Comparison of ENCODE assay signal across 12 cellular contexts in the genomic region with DNA sequence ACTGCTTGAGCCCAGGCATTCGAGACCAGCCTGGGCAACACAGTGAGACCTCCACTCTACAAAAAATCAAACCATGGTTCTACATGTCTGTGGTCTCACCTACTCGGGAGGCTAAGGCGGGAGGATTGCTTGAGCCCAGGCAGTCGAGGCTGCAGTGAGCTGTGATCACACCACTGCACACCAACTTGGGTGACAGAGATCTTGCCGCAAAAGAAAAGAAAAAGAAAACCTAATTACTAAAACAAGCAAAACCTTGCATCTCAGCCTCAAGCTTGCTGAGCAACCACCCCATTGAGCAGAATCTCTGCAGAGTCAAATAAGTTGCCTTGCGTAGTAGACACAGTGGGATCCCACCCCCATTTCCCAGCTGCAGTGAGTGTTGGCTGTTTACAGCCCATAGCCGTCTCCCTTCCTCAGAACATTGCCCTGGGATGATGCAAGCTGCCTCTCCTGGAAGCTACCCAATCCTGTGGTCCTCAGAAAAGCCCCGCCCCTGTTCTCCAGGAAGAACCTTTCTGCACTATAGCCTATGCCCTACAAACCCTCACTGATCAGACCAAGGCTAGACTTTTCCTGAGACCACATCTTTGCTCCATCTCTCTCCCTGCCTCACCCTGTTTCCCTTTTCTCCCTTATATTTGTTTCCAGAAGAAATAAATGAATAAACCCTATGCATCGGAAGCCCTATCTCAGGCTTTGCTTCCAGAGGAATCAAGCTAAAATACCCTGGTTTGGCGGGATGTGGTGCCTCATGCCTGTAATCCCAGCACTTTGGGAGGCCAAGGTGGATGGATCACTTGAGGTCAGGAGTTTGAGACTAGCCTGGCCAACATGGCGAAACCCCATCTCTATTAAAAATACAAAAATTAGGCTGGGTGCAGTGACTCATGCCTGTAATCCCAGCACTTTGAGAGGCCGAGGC. TPM values are rescaled to one million over a fixed set of nuclear protein-coding genes. Genes with fewer than 3 reads are reported as not detected.
DNase-seq lines count a peak whose midpoint lies in the region; ATAC-seq, FAIRE-seq and TF ChIP-seq lines count a peak whose summit lies in the region.
"Had no signal": no experiment of that assay in that cellular context is flagged by ENCODE, and none has a peak within 500 bp of the region (broad histone marks: within the 10 kb centered on the region; RNA-seq: fewer than 3 reads in every experiment).

No MANE protein-coding gene starts in this region.

- H3K36me3 ChIP-seq in H1 (ENCODE audit: control insufficient read depth in 2 of 4, insufficient read depth in 4 of 4, low read length in 3 of 4) (no peaks in the 10 kb centered on the region), trophoblast cell (ENCODE audit: control insufficient read depth in 1 of 2, insufficient read depth in 2 of 2, low read length in 2 of 2) (no peaks in the 10 kb centered on the region)
- H3K36me3 ChIP-seq in effector memory CD4-positive, alpha-beta T cell (ENCODE audit: control insufficient read depth, insufficient read depth, low read length): no peaks in the 10 kb centered on the region
- H3K36me3 ChIP-seq: gastrocnemius medialis had no signal

- H2AK5ac ChIP-seq in H1 (ENCODE audit: low read depth, low read length) (no peak overlapping the region), trophoblast cell (ENCODE audit: low read length) (no peak overlapping the region)

- peak overlapping the region; percentile 79 for H4K5ac ChIP-seq in H1 (ENCODE audit: insufficient read length, low read depth, low read length)

- no peak overlapping the region for H2BK120ac ChIP-seq in H1 (replicated peaks; ENCODE audit: low read depth, low read length)
- no peak overlapping the region for H2BK120ac ChIP-seq in trophoblast cell (ENCODE audit: insufficient read depth, low read length, poor library complexity)

- H4K8ac ChIP-seq in H1 (ENCODE audit: extremely low read depth, insufficient read depth, low read length): no peak overlapping the region; the same call in none of the 2 replicates
- no peak overlapping the region for H4K8ac ChIP-seq in trophoblast cell (ENCODE audit: low read depth, low read length)

- no peak for ATAC-seq in GM21717 (IDR thresholded peaks at IDR 0.05; ENCODE audit: unreplicated experiment)
- ATAC-seq: gastrocnemius medialis had no signal

- H3K27me3 ChIP-seq in H1 (replicated peaks in 1 of 4; ENCODE audit: control insufficient read depth in 3 of 4, extremely low read depth in 1 of 4, insufficient read depth in 3 of 4, low read length in 3 of 4) (no peaks in the 10 kb centered on the region), trophoblast cell (ENCODE audit: insufficient read depth, low read length) (no peaks in the 10 kb centered on the region)
- H3K27me3 ChIP-seq in effector memory CD4-positive, alpha-beta T cell (replicated peaks; ENCODE audit: control insufficient read depth, insufficient read depth, low read length, poor library complexity, severe bottlenecking): no peaks in the 10 kb centered on the region
- H3K27me3 ChIP-seq: gastrocnemius medialis had no signal

- H3K18ac ChIP-seq in H1 (ENCODE audit: extremely low read depth, low read length): 0 out of 2 replicates have a peak overlapping the region, but pooled peaks have one; percentile 60
- H3K18ac ChIP-seq in trophoblast cell (ENCODE audit: low read length): no peak overlapping the region

- no peak overlapping the region for H3K4me3 ChIP-seq in H1 (ENCODE audit: extremely low read depth in 1 of 4, insufficient read depth in 2 of 4, low read depth in 3 of 4, low read length in 4 of 4)
- no peak overlapping the region for H3K4me3 ChIP-seq in trophoblast cell (ENCODE audit: low read depth, low read length)
- H3K4me3 ChIP-seq in effector memory CD4-positive, alpha-beta T cell (ENCODE audit: insufficient read depth, low read depth, low read length, poor library complexity, severe bottlenecking): no peak overlapping the region
- H3K4me3 ChIP-seq: gastrocnemius medialis had no signal

- H3K9ac ChIP-seq in H1 (replicated peaks in 1 of 4; ENCODE audit: extremely low read depth in 1 of 4, low read depth in 3 of 4, low read length in 3 of 4) (no peak overlapping the region; a peak in 1 of 7 replicates), trophoblast cell (ENCODE audit: low read length) (no peak overlapping the region)

- no peak overlapping the region for H2BK15ac ChIP-seq in H1 (ENCODE audit: low read length)

- DNase-seq in DMS153 (lab: John Stamatoyannopoulos, UW) (peak; percentile 19), DMS153 treated with DMSO at 0.1 percent for 48 hours (lab: John Stamatoyannopoulos, UW; ENCODE audit: unreplicated experiment) (no peak), NCI-H69 (lab: John Stamatoyannopoulos, UW) (peak; percentile 34), H1 (ENCODE audit: low read depth in 1 of 2, low spot score in 2 of 2) (peak in 1 of 2 experiments; percentile 59), trophoblast cell (peak; percentile 27 to 44), SW 1271 (lab: John Stamatoyannopoulos, UW) (no peak)
- no peak for DNase-seq in effector memory CD4-positive, alpha-beta T cell
- DNase-seq: gastrocnemius medialis had no signal

- TF ChIP-seq EP300 in H1 (IDR thresholded peaks at IDR 0.05; ENCODE audit: borderline replicate concordance in 1 of 2, low read depth in 2 of 2, low read length in 2 of 2): no peak

- H3K4me1 ChIP-seq in H1 (replicated peaks in 1 of 4; ENCODE audit: control insufficient read depth in 3 of 4, insufficient read depth in 4 of 4, low read length in 3 of 4): peaks cover 0 to 2% (median 0%) of the 10 kb centered on the region in 4 experiments; a peak in 5 of 7 replicates
- no peaks in the 10 kb centered on the region for H3K4me1 ChIP-seq in trophoblast cell (ENCODE audit: control insufficient read depth in 1 of 2, insufficient read depth in 2 of 2, low read length in 2 of 2)
- peaks cover 3% of the 10 kb centered on the region for H3K4me1 ChIP-seq in effector memory CD4-positive, alpha-beta T cell (ENCODE audit: control insufficient read depth, insufficient read depth, low read length, poor library complexity, severe bottlenecking)
- H3K4me1 ChIP-seq: gastrocnemius medialis had no signal

- WGBS in H1 (ENCODE audit: extremely low coverage in 1 of 2, insufficient coverage in 1 of 2, insufficient read length in 1 of 2, insufficient replicate concordance in 2 of 2, low coverage in 1 of 2, low lambda C conversion rate in 2 of 2, missing lambda C conversion rate in 1 of 2), 2 experiments: 86% methylated on average over 12 of the region's 12 CpGs; no CpG with 5 or more reads in 1 of the 2 experiments
- WGBS in trophoblast cell (ENCODE audit: extremely low coverage, insufficient coverage, insufficient read length): no CpG with 5 or more reads among the region's 12 CpGs

- POLR2A ChIA-PET in H1 (lab: Charles Lee; ENCODE audit: partially characterized antibody): interaction anchor here (0.8 to 2.0 kb wide), 7 partner anchors 14 to 113 kb away, joined by 3 to 8 read pairs (median 4); a partner anchor contains a TSS

- no peaks in the 10 kb centered on the region for H3K79me1 ChIP-seq in H1 (ENCODE audit: low read depth, low read length)
- H3K79me1 ChIP-seq in trophoblast cell (ENCODE audit: low read length): no peaks in the 10 kb centered on the region

- H3K4ac ChIP-seq in H1 (replicated peaks; ENCODE audit: insufficient read length, low read depth, low read length) (no peak overlapping the region), trophoblast cell (ENCODE audit: low read depth, low read length) (no peak overlapping the region)

- no peak for TF ChIP-seq POLR2A in H1 (IDR thresholded peaks at IDR 0.05; ENCODE audit: control extremely low read depth in 1 of 2, low read depth in 2 of 2, low read length in 2 of 2)

- no peak for TF ChIP-seq CTCF in H1 (IDR thresholded peaks at IDR 0.05; ENCODE audit: control extremely low read depth in 1 of 3, insufficient read depth in 1 of 3, low read depth in 1 of 3, low read length in 3 of 3)

- H3K14ac ChIP-seq in H1 (ENCODE audit: insufficient read length) (no peak overlapping the region), trophoblast cell (ENCODE audit: low read length) (no peak overlapping the region)

- CTCF ChIA-PET in H1 (lab: Charles Lee; ENCODE audit: partially characterized antibody): interaction anchor here (0.5 to 1.9 kb wide), 7 partner anchors 12 to 392 kb away, joined by 3 to 9 read pairs (median 3); a partner anchor contains a TSS

- FAIRE-seq in H1 (lab: Jason Lieb, UNC): no peak

- H3K4me2 ChIP-seq in H1 (ENCODE audit: insufficient read depth in 1 of 2, low read depth in 2 of 2, low read length in 2 of 2) (peak overlapping the region in 1 of 2 experiments; percentile 2; a peak in 1 of 4 replicates), trophoblast cell (ENCODE audit: low read length) (no peak overlapping the region)

- no peaks in the 10 kb centered on the region for H3K9me3 ChIP-seq in H1 (ENCODE audit: insufficient read depth in 2 of 2, low read depth in 1 of 2, low read length in 1 of 2)
- H3K9me3 ChIP-seq in trophoblast cell (ENCODE audit: insufficient read depth, low read depth, low read length): no peaks in the 10 kb centered on the region
- H3K9me3 ChIP-seq in effector memory CD4-positive, alpha-beta T cell (ENCODE audit: control insufficient read depth, low read length): no peaks in the 10 kb centered on the region
- H3K9me3 ChIP-seq: gastrocnemius medialis had no signal

- H2BK5ac ChIP-seq in H1 (ENCODE audit: low read depth, low read length) (peak overlapping the region; percentile 8; the same call in 1 of the 2 replicates), trophoblast cell (ENCODE audit: low read depth, low read length, poor library complexity) (no peak overlapping the region)

- H4K20me1 ChIP-seq in H1 (replicated peaks in 1 of 2; ENCODE audit: control insufficient read depth in 1 of 2, insufficient read depth in 2 of 2, low read length in 2 of 2): no peaks in the 10 kb centered on the region

- no peak overlapping the region for H4K12ac ChIP-seq in trophoblast cell (ENCODE audit: low read depth, low read length)

- H3K56ac ChIP-seq in H1 (replicated peaks; ENCODE audit: insufficient read length, low read depth, low read length): no peak overlapping the region

- H2BK12ac ChIP-seq in H1 (ENCODE audit: low read depth, low read length) (peak overlapping the region; percentile 72; the same call in 1 of the 2 replicates), trophoblast cell (ENCODE audit: low read length) (no peak overlapping the region)

- no peaks in the 10 kb centered on the region for H3K79me2 ChIP-seq in H1 (ENCODE audit: control insufficient read depth in 1 of 2, insufficient read depth in 2 of 2, low read length in 2 of 2)
- no peaks in the 10 kb centered on the region for H3K79me2 ChIP-seq in trophoblast cell (ENCODE audit: control insufficient read depth, insufficient read depth, low read length, poor library complexity)

- H2AFZ ChIP-seq in H1 (ENCODE audit: low read length) (peak overlapping the region; percentile 18), trophoblast cell (ENCODE audit: insufficient read depth, low read length, poor library complexity) (no peak overlapping the region)

- no peak overlapping the region for H3K27ac ChIP-seq in H1 (ENCODE audit: low read depth, low read length)
- no peak overlapping the region for H3K27ac ChIP-seq in trophoblast cell (ENCODE audit: low read depth, low read length)
- H3K27ac ChIP-seq in effector memory CD4-positive, alpha-beta T cell (ENCODE audit: insufficient read depth, low read length, poor library complexity, severe bottlenecking): no peak overlapping the region
- H3K27ac ChIP-seq: 22Rv1, gastrocnemius medialis had no signal

- no peak overlapping the region for H2BK20ac ChIP-seq in H1 (ENCODE audit: low read length)

- no peak for TF ChIP-seq RAD21 in H1 (IDR thresholded peaks at IDR 0.05 in 1 of 2, conservative IDR thresholded peaks at IDR 0.05 in 1 of 2; ENCODE audit: low read depth in 2 of 2, low read length in 2 of 2)

- no peak overlapping the region for H3K23ac ChIP-seq in H1 (ENCODE audit: insufficient read length)
- H3K23ac ChIP-seq in trophoblast cell (ENCODE audit: low read length): no peak overlapping the region

- H3K23me2 ChIP-seq in H1 (ENCODE audit: low read depth, low read length): peaks cover 2% of the 10 kb centered on the region; the same call in 1 of the 2 replicates

- H4K91ac ChIP-seq in H1 (replicated peaks; ENCODE audit: insufficient read length, low read length) (peak overlapping the region; percentile 52), trophoblast cell (ENCODE audit: low read depth, low read length) (no peak overlapping the region)

RNA-seq across cellular contexts. Expression of a gene that starts 16.7 kb away (rescaled TPM):
- 1.7 and 2.4 TPM in 2 replicates for total RNA-seq in H1 (2021; fragmentation: NEBNext Ultra II Directional; extraction: Animal tissue kit (Norgen Biotek cat#: 25700))
- polyA plus RNA-seq in H1 (2011; rRNA removed): 4.4 and 6.1 TPM in 2 replicates
- polyA plus RNA-seq in H1 (2011; cell fraction: cytosol; rRNA removed): 5.1 TPM
- 11.3 TPM for polyA plus RNA-seq in H1 (2011; cell fraction: nucleus; rRNA removed)
- polyA plus RNA-seq in H1 (2012, experiment 1 of 2): 1.6 to 3.0 TPM (median 2.4 TPM) in 4 replicates
- 0.96 TPM for polyA plus RNA-seq in H1 (2012, experiment 2 of 2)
- polyA plus RNA-seq in H1 (2013, experiment 1 of 2): 1.0 TPM
- 1.5 TPM for polyA plus RNA-seq in H1 (2013, experiment 2 of 2)
- 5.1 and 5.3 TPM in 2 replicates for polyA minus RNA-seq in H1 (2011; rRNA and poly(A)+ RNA removed)
- polyA minus RNA-seq in H1 (2011; cell fraction: cytosol; rRNA and poly(A)+ RNA removed): 2.3 TPM
- 16.1 TPM for polyA minus RNA-seq in H1 (2011; cell fraction: nucleus; rRNA and poly(A)+ RNA removed)
- polyA plus RNA-seq in trophoblast cell (2013): 0.08 TPM in 1 of 2 replicates, not detected in the other
- total RNA-seq: T-helper 2 cell treated with Interferon-gamma antibody and Interleukin-4, amounts not matched to agents 100 ng/mL and 5 ng/mL, for 36 hours had no signal
- polyA plus RNA-seq: neural cell had no signal

RNA-seq across cellular contexts. Expression of a gene that starts 25.1 kb away (rescaled TPM):
- 1.6 and 1.7 TPM in 2 replicates for total RNA-seq in H1 (2021; fragmentation: NEBNext Ultra II Directional; extraction: Animal tissue kit (Norgen Biotek cat#: 25700))
- polyA plus RNA-seq in H1 (2011; rRNA removed): 1.3 and 2.6 TPM in 2 replicates
- polyA plus RNA-seq in H1 (2011; cell fraction: cytosol; rRNA removed): 2.6 TPM
- polyA plus RNA-seq in H1 (2011; cell fraction: nucleus; rRNA removed): 2.0 TPM
- 2.9 to 4.5 TPM (median 3.9 TPM) in 4 replicates for polyA plus RNA-seq in H1 (2012, experiment 1 of 2)
- polyA plus RNA-seq in H1 (2012, experiment 2 of 2): 1.1 TPM
- 0.99 TPM for polyA plus RNA-seq in H1 (2013, experiment 1 of 2)
- 1.1 TPM for polyA plus RNA-seq in H1 (2013, experiment 2 of 2)
- polyA minus RNA-seq in H1 (2011; rRNA and poly(A)+ RNA removed): 2.4 and 2.7 TPM in 2 replicates
- polyA minus RNA-seq in H1 (2011; cell fraction: cytosol; rRNA and poly(A)+ RNA removed): 1.4 TPM
- 1.5 TPM for polyA minus RNA-seq in H1 (2011; cell fraction: nucleus; rRNA and poly(A)+ RNA removed)
- polyA plus RNA-seq in trophoblast cell (2013): not detected in 2 replicates
- total RNA-seq: T-helper 2 cell treated with Interferon-gamma antibody and Interleukin-4, amounts not matched to agents 100 ng/mL and 5 ng/mL, for 36 hours had no signal
- polyA plus RNA-seq: neural cell had no signal

RNA-seq across cellular contexts. Expression of a gene that starts 51.1 kb away (rescaled TPM):
- 135 and 139 TPM in 2 replicates for total RNA-seq in H1 (2021; fragmentation: NEBNext Ultra II Directional; extraction: Animal tissue kit (Norgen Biotek cat#: 25700))
- polyA plus RNA-seq in H1 (2011; rRNA removed): 127 and 219 TPM in 2 replicates
- 101 TPM for polyA plus RNA-seq in H1 (2011; cell fraction: cytosol; rRNA removed)
- polyA plus RNA-seq in H1 (2011; cell fraction: nucleus; rRNA removed): 175 TPM
- 128 to 149 TPM (median 143 TPM) in 4 replicates for polyA plus RNA-seq in H1 (2012, experiment 1 of 2)
- 158 TPM for polyA plus RNA-seq in H1 (2012, experiment 2 of 2)
- 111 TPM for polyA plus RNA-seq in H1 (2013, experiment 1 of 2)
- polyA plus RNA-seq in H1 (2013, experiment 2 of 2): 108 TPM
- polyA minus RNA-seq in H1 (2011; rRNA and poly(A)+ RNA removed): 76.3 and 122 TPM in 2 replicates
- 86.4 TPM for polyA minus RNA-seq in H1 (2011; cell fraction: cytosol; rRNA and poly(A)+ RNA removed)
- polyA minus RNA-seq in H1 (2011; cell fraction: nucleus; rRNA and poly(A)+ RNA removed): 48.3 TPM
- 62.6 and 68.6 TPM in 2 replicates for polyA plus RNA-seq in trophoblast cell (2013)

Comparison
In these comparisons a context has a peak if more than half of its experiments do, and no peak if none do; other contexts are left out.
1. DNase-seq: peak in DMS153 (single experiment), NCI-H69 (single experiment) and trophoblast cell (2 of 2); none in DMS153 treated with DMSO at 0.1 percent for 48 hours (single experiment), effector memory CD4-positive, alpha-beta T cell (0 of 3) and SW 1271 (0 of 2).